In genomic region chr1:20184997-20185833, GRCh38 we compare ENCODE assay signal across 8 cellular contexts. TPM values are rescaled to one million over a fixed set of nuclear protein-coding genes. Genes with fewer than 3 reads are reported as not detected.
DNase-seq lines count a peak whose midpoint lies in the region; ATAC-seq and TF ChIP-seq lines count a peak whose summit lies in the region.

No MANE protein-coding gene starts in this region.

- H3K36me3 ChIP-seq in DOHH2 (ENCODE audit: control insufficient read depth, low read length) (no peaks in the 10 kb centered on the region), WERI-Rb-1 (no peaks in the 10 kb centered on the region)

- H3K9me3 ChIP-seq in DOHH2 (ENCODE audit: control insufficient read depth, insufficient read depth, low read length) (no peaks in the 10 kb centered on the region), WERI-Rb-1 (ENCODE audit: severe bottlenecking) (no peaks in the 10 kb centered on the region)

- no peaks in the 10 kb centered on the region for H3F3A ChIP-seq in DOHH2 (ENCODE audit: control insufficient read depth, insufficient read depth)

- no peak for ATAC-seq in HG03135 (IDR thresholded peaks at IDR 0.05; ENCODE audit: unreplicated experiment)
- no peak for ATAC-seq in GM19452 (IDR thresholded peaks at IDR 0.05; ENCODE audit: unreplicated experiment)
- ATAC-seq in HG03045 (IDR thresholded peaks at IDR 0.05; ENCODE audit: unreplicated experiment) = no peak

- H3K79me2 ChIP-seq in DOHH2 (ENCODE audit: control insufficient read depth, low read length) = no peaks in the 10 kb centered on the region

- H3K27ac ChIP-seq in DOHH2 (ENCODE audit: low read depth, low read length) (no peak overlapping the region), WERI-Rb-1 (no peak overlapping the region), skin epidermis (peak overlapping the region in 15 of 21 experiments; percentile 8 to 82 (median 49))

- TF ChIP-seq CTCF in DOHH2 (IDR thresholded peaks at IDR 0.05; ENCODE audit: low read depth, low read length, poor library complexity, severe bottlenecking) (no peak), WERI-Rb-1 (IDR thresholded peaks at IDR 0.05; ENCODE audit: low read depth, low read length) (no peak)

- H3K4me2 ChIP-seq in DOHH2 (ENCODE audit: low read length) = peak overlapping the region; percentile 37

- H3K27me3 ChIP-seq in DOHH2 (ENCODE audit: control insufficient read depth, low read length) = peaks cover 19% of the 10 kb centered on the region
- H3K27me3 ChIP-seq in WERI-Rb-1 (ENCODE audit: insufficient read depth, low read depth, severe bottlenecking) = peaks cover 20% of the 10 kb centered on the region

- DNase-seq in WERI-Rb-1 = no peak
- DNase-seq in dermis blood vessel endothelial cell = peak; percentile 15
- DNase-seq in DMS153 treated with DMSO at 0.1 percent for 48 hours (lab: John Stamatoyannopoulos, UW; ENCODE audit: unreplicated experiment) = no peak

- no peaks in the 10 kb centered on the region for H4K20me1 ChIP-seq in DOHH2 (ENCODE audit: control insufficient read depth, insufficient read depth, low read depth, low read length)

- H3K4me1 ChIP-seq in DOHH2 (ENCODE audit: control insufficient read depth, low read length) = peaks cover 22% of the 10 kb centered on the region

- H3K9me2 ChIP-seq in DOHH2 (replicated peaks; ENCODE audit: control insufficient read depth, low read length) = no peaks in the 10 kb centered on the region

- H3K4me3 ChIP-seq in DOHH2 (ENCODE audit: low read length) = no peak overlapping the region
- H3K4me3 ChIP-seq in WERI-Rb-1 (ENCODE audit: low read depth, low read length) = peak overlapping the region; percentile 48
- H3K4me3 ChIP-seq in skin epidermis = peak overlapping the region; percentile 16 to 37 (median 23)

RNA-seq across cellular contexts. Expression of gene UBXN10, which starts 0.7 kb away (rescaled TPM):
- total RNA-seq in dermis blood vessel endothelial cell = 0.05 TPM in 1 of 2 replicates, not detected in the other

RNA-seq across cellular contexts. Expression of gene PLA2G2C, which starts 1.1 kb away (rescaled TPM):
- not detected in 2 replicates for total RNA-seq in dermis blood vessel endothelial cell

RNA-seq across cellular contexts. Expression of gene PLA2G2F, which starts 46.1 kb away (rescaled TPM):
- not detected in 2 replicates for total RNA-seq in dermis blood vessel endothelial cell

Comparison
In these comparisons a context has a peak if more than half of its experiments do, and no peak if none do; other contexts are left out.
1. H3K27ac ChIP-seq: peak in skin epidermis (15 of 21); none in DOHH2 (single experiment) and WERI-Rb-1 (single experiment).